In the genomic region with DNA sequence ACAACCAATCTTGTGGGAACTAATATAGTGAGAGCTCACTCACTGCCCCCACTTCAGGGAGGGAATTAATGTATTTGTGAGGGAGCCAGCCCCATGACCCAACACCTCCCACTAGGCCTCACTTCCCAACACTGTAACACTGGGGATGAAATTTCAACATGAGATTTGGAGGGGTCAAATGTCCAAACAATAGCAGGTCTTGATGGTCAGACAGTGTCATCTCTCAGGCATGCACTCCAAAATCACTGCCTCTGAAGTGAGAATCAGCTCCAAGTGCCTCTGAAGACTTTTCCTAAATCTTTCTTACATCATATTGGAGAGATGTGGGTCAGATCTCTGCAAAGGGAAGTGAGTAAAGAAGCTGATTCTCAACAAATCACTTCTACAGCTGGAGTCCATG, we compare ENCODE assay signal across 25 cellular contexts.
"Had no signal": no experiment of that assay in that cellular context is flagged by ENCODE, and none has a peak within 500 bp of the region (broad histone marks: within the 10 kb centered on the region; RNA-seq: fewer than 3 reads in every experiment).

No MANE protein-coding gene starts in this region.

- H3K36me3 Mint-ChIP-seq: neural progenitor cell; stimulated activated memory B cell treated with anti-CD40 and anti-IgM and Interleukin-4, amounts not matched to agents 10 μg/mL and 1 μg/mL and 100 μg/mL, for 72 hours had no signal

- H3K9me3 ChIP-seq: gastrocnemius medialis, heart left ventricle, left lung, prostate gland, right atrium auricular region, sigmoid colon, thoracic aorta, upper lobe of left lung had no signal

- ATAC-seq: esophagus mucosa; left cardiac atrium; left lung; naive thymus-derived CD4-positive, alpha-beta T cell; stimulated activated memory B cell treated with anti-CD40 and anti-IgM and Interleukin-4, amounts not matched to agents 10 μg/mL and 1 μg/mL and 100 μg/mL, for 72 hours; stimulated activated naive CD8-positive, alpha-beta T cell treated with anti-CD3 and anti-CD28 coated beads, Interleukin-15, Interleukin-2, amounts not matched to agents 100 U/mL and 50 U/mL, for 24 hours had no signal

- H3K4me1 Mint-ChIP-seq: naive thymus-derived CD4-positive, alpha-beta T cell; nephron; neural progenitor cell; stimulated activated memory B cell treated with anti-CD40 and anti-IgM and Interleukin-4, amounts not matched to agents 10 μg/mL and 1 μg/mL and 100 μg/mL, for 72 hours had no signal

- H3K36me3 ChIP-seq: gastrocnemius medialis, heart left ventricle, left lung, neural progenitor cell, prostate gland, right atrium auricular region, sigmoid colon, spleen, thoracic aorta, upper lobe of left lung had no signal

- H3K4me3 Mint-ChIP-seq: naive thymus-derived CD4-positive, alpha-beta T cell; nephron; neural progenitor cell; stimulated activated memory B cell treated with anti-CD40 and anti-IgM and Interleukin-4, amounts not matched to agents 10 μg/mL and 1 μg/mL and 100 μg/mL, for 72 hours had no signal

- H3K4me3 ChIP-seq: dorsolateral prefrontal cortex, gastrocnemius medialis, heart left ventricle, hepatocyte, left lung, neural progenitor cell, prostate gland, right atrium auricular region, sigmoid colon, skin epidermis, spleen, thoracic aorta, tibial nerve, upper lobe of left lung had no signal

- DNase-seq: dorsolateral prefrontal cortex; effector CD4-positive, alpha-beta T cell; heart left ventricle; left cardiac atrium; left lung; mesendoderm; midbrain; naive thymus-derived CD4-positive, alpha-beta T cell; sigmoid colon; spleen; stimulated activated CD4-positive, alpha-beta T cell treated with anti-CD3 and anti-CD28 coated beads, Interleukin-4, amount 100 ng/mL, for 4 hours; stimulated activated naive CD8-positive, alpha-beta T cell treated with anti-CD3 and anti-CD28 coated beads, Interleukin-15, Interleukin-2, amounts not matched to agents 100 U/mL and 50 U/mL, for 24 hours; upper lobe of left lung had no signal

- H3K27me3 ChIP-seq: gastrocnemius medialis, heart left ventricle, hepatocyte, left lung, right atrium auricular region, sigmoid colon, tibial nerve, upper lobe of left lung had no signal

- H3K27ac Mint-ChIP-seq: naive thymus-derived CD4-positive, alpha-beta T cell; nephron; neural progenitor cell; stimulated activated memory B cell treated with anti-CD40 and anti-IgM and Interleukin-4, amounts not matched to agents 10 μg/mL and 1 μg/mL and 100 μg/mL, for 72 hours had no signal

- H3K27ac ChIP-seq: dorsolateral prefrontal cortex, gastrocnemius medialis, heart left ventricle, hepatocyte, left lung, neural progenitor cell, parathyroid adenoma, prostate gland, right atrium auricular region, sigmoid colon, skin epidermis, spleen, thoracic aorta, tibial nerve, upper lobe of left lung had no signal

- H3K9me3 Mint-ChIP-seq: nephron, neural progenitor cell had no signal

- H3K4me1 ChIP-seq: gastrocnemius medialis, left lung, parathyroid adenoma, prostate gland, right atrium auricular region, sigmoid colon, spleen, tibial nerve, upper lobe of left lung had no signal
